8 cellular contexts compared by ENCODE assay signal in genomic region chr12:56315256-56315625, GRCh38. TPM values are rescaled to one million over a fixed set of nuclear protein-coding genes. Genes with fewer than 3 reads are reported as not detected.
DNase-seq lines count a peak whose midpoint lies in the region; ATAC-seq, FAIRE-seq and TF ChIP-seq lines count a peak whose summit lies in the region.

No MANE protein-coding gene starts in this region.

- peak overlapping the region; percentile 77 for H2AFZ ChIP-seq in astrocyte (ENCODE audit: low read depth, low read length)

- H4K20me1 ChIP-seq in astrocyte (ENCODE audit: insufficient read depth, low read length), result no peaks in the 10 kb centered on the region

- H3K9me3 ChIP-seq in AG04450 (ENCODE audit: control insufficient read depth, insufficient read depth, low read length), result no peaks in the 10 kb centered on the region; the same call in 1 of the 2 replicates
- H3K9me3 ChIP-seq in astrocyte (ENCODE audit: insufficient read depth, low read depth, low read length), result no peaks in the 10 kb centered on the region

- POLR2A ChIA-PET in AG04450 (lab: Yijun Ruan, JAX), result interaction anchor here (0.7 to 2.8 kb wide), 16 partner anchors 10 to 149 kb away, joined by 3 to 21 read pairs (median 6); partner anchors contain the start of genes CS, IL23A, PAN2 and RNF41

- CTCF ChIA-PET in AG04450 (lab: Charles Lee), result interaction anchor here (0.5 to 3.1 kb wide), 6 partner anchors 43 to 442 kb away, joined by 3 to 16 read pairs (median 4); no protein-coding TSS in a partner anchor

- H3K27ac Mint-ChIP-seq in HFFc6, result peak overlapping the region; percentile 98
- peak overlapping the region; percentile 95 for H3K27ac Mint-ChIP-seq in astrocyte (ENCODE audit: unreplicated experiment)

- H3K27me3 Mint-ChIP-seq in HFFc6 (ENCODE audit: insufficient read depth) (no peaks in the 10 kb centered on the region; the same call in 1 of the 2 replicates), astrocyte (ENCODE audit: low read depth, unreplicated experiment) (no peaks in the 10 kb centered on the region)

- peak overlapping the region; percentile 68 for H3K27ac ChIP-seq in AG04450 (ENCODE audit: low read depth, low read length)
- peak overlapping the region; percentile 88 for H3K27ac ChIP-seq in astrocyte (ENCODE audit: low read depth, low read length)

- H3K4me3 Mint-ChIP-seq in HFFc6, result peak overlapping the region; percentile 99
- H3K4me3 Mint-ChIP-seq in astrocyte (ENCODE audit: unreplicated experiment), result peak overlapping the region; percentile 97

- H3K4me1 Mint-ChIP-seq in HFFc6 (ENCODE audit: low read depth) (peaks cover 8% of the 10 kb centered on the region; the same call in 1 of the 2 replicates), astrocyte (ENCODE audit: low read depth, unreplicated experiment) (peaks cover 4% of the 10 kb centered on the region)

- H3K79me2 ChIP-seq in astrocyte (ENCODE audit: insufficient read depth, low read length), result peaks cover 29% of the 10 kb centered on the region

- peaks cover 9% of the 10 kb centered on the region for H3K4me1 ChIP-seq in astrocyte (ENCODE audit: insufficient read depth, low read length)

- H3K27me3 ChIP-seq in AG04450 (ENCODE audit: control insufficient read depth, insufficient read depth, low read length) (no peaks in the 10 kb centered on the region), astrocyte (ENCODE audit: insufficient read depth, low read length) (no peaks in the 10 kb centered on the region)

- peak overlapping the region; percentile 99 for H3K4me2 ChIP-seq in astrocyte (ENCODE audit: low read length)

- H3K9me3 Mint-ChIP-seq in HFFc6 (no peaks in the 10 kb centered on the region), astrocyte (ENCODE audit: unreplicated experiment) (no peaks in the 10 kb centered on the region)

- TF ChIP-seq CTCF in AG04450 (IDR thresholded peaks at IDR 0.05; ENCODE audit: low read depth, low read length) (no peak), HFFc6 (IDR thresholded peaks at IDR 0.05) (no peak), astrocyte (IDR thresholded peaks at IDR 0.05; ENCODE audit: insufficient read depth, low read depth, low read length) (no peak)

- DNase-seq in AG04450 (ENCODE audit: low read depth, low spot score) (no peak), HFFc6 (no peak), astrocyte (ENCODE audit: low read depth) (peak; percentile 4), islet precursor cell (peak; percentile 69), AG08396 (ENCODE audit: low spot score) (no peak)
- DNase-seq in stimulated activated CD8-positive, alpha-beta memory T cell treated with anti-CD3 and anti-CD28 coated beads, Interleukin-4, amount 100 ng/mL, for 48 hours, result peak; percentile 34
- DNase-seq in activated CD4-positive, alpha-beta T cell treated with anti-CD3 and anti-CD28 coated beads for 4 hours, result no peak

- peaks cover 16% of the 10 kb centered on the region for H3K36me3 ChIP-seq in astrocyte (ENCODE audit: insufficient read depth, low read length)

- H3K4me3 ChIP-seq in AG04450 (ENCODE audit: low read depth, low read length) (peak overlapping the region; percentile 96), astrocyte (ENCODE audit: insufficient read depth, low read depth, low read length) (peak overlapping the region; percentile 100)

- H3K36me3 Mint-ChIP-seq in HFFc6 (ENCODE audit: low read depth) (peaks cover 20% of the 10 kb centered on the region), astrocyte (ENCODE audit: low read depth, unreplicated experiment) (peaks cover 6% of the 10 kb centered on the region)

- ATAC-seq in HG03280 (IDR thresholded peaks at IDR 0.05; ENCODE audit: unreplicated experiment), result no peak

- H3K9ac ChIP-seq in astrocyte (ENCODE audit: low read length), result peak overlapping the region; percentile 99

- FAIRE-seq in astrocyte (lab: Jason Lieb, UNC), result no peak

RNA-seq across cellular contexts. Expression of gene CNPY2, which starts 0.5 kb away (rescaled TPM):
- polyA plus RNA-seq in AG04450 (2011; rRNA removed), result 186 and 194 TPM in 2 replicates
- polyA minus RNA-seq in AG04450 (2011; rRNA and poly(A)+ RNA removed), result 45.0 and 55.6 TPM in 2 replicates
- total RNA-seq in HFFc6 (2021; fragmentation: NEBNext Ultra II Directional; extraction: Animal tissue kit (Norgen Biotek cat#: 25700)), result 100 to 1,000 TPM; 177 to 275 (median 188) TPM
- total RNA-seq in astrocyte, result 187 and 202 TPM in 2 replicates

RNA-seq across cellular contexts. Expression of gene CS, which starts 15.1 kb away (rescaled TPM):
- 167 and 173 TPM in 2 replicates for polyA plus RNA-seq in AG04450 (2011; rRNA removed)
- 200 and 232 TPM in 2 replicates for polyA minus RNA-seq in AG04450 (2011; rRNA and poly(A)+ RNA removed)
- 100 to 1,000 TPM; 196 to 247 (median 232) TPM for total RNA-seq in HFFc6 (2021; fragmentation: NEBNext Ultra II Directional; extraction: Animal tissue kit (Norgen Biotek cat#: 25700))
- total RNA-seq in astrocyte, result 171 and 212 TPM in 2 replicates

RNA-seq across cellular contexts. Expression of gene PAN2, which starts 18.6 kb away (rescaled TPM):
- polyA plus RNA-seq in AG04450 (2011; rRNA removed), result 18.5 and 22.2 TPM in 2 replicates
- polyA minus RNA-seq in AG04450 (2011; rRNA and poly(A)+ RNA removed), result 10.0 and 13.9 TPM in 2 replicates
- total RNA-seq in HFFc6 (2021; fragmentation: NEBNext Ultra II Directional; extraction: Animal tissue kit (Norgen Biotek cat#: 25700)), result 10 to 100 TPM in 5 of 6 experiments, 1 to 10 TPM in 1; 9.0 to 16.7 (median 14.6) TPM
- 10.1 and 15.4 TPM in 2 replicates for total RNA-seq in astrocyte

RNA-seq across cellular contexts. Expression of gene IL23A, which starts 23.4 kb away (rescaled TPM):
- polyA plus RNA-seq in AG04450 (2011; rRNA removed), result 0.19 TPM in 1 of 2 replicates, not detected in the other
- polyA minus RNA-seq in AG04450 (2011; rRNA and poly(A)+ RNA removed), result not detected in 2 replicates
- total RNA-seq in HFFc6 (2021; fragmentation: NEBNext Ultra II Directional; extraction: Animal tissue kit (Norgen Biotek cat#: 25700)), result under 1 TPM in 1 of 6 experiments, not detected in 5; 0.38 TPM
- total RNA-seq in astrocyte, result 0.32 TPM in 1 of 2 replicates, not detected in the other

RNA-seq across cellular contexts. Expression of gene STAT2, which starts 44.7 kb away (rescaled TPM):
- 179 and 193 TPM in 2 replicates for polyA plus RNA-seq in AG04450 (2011; rRNA removed)
- 274 and 320 TPM in 2 replicates for polyA minus RNA-seq in AG04450 (2011; rRNA and poly(A)+ RNA removed)
- total RNA-seq in HFFc6 (2021; fragmentation: NEBNext Ultra II Directional; extraction: Animal tissue kit (Norgen Biotek cat#: 25700)), result 100 to 1,000 TPM in 2 of 6 experiments, 10 to 100 TPM in 4; 78.6 to 105 (median 95.2) TPM
- 257 and 291 TPM in 2 replicates for total RNA-seq in astrocyte

Comparison
In these comparisons a context has a peak if more than half of its experiments do, and no peak if none do; other contexts are left out.
1. DNase-seq: peak in astrocyte (single experiment), islet precursor cell (single experiment) and stimulated activated CD8-positive, alpha-beta memory T cell treated with anti-CD3 and anti-CD28 coated beads, Interleukin-4, amount 100 ng/mL, for 48 hours (single experiment); none in AG04450 (single experiment), HFFc6 (single experiment), AG08396 (single experiment) and activated CD4-positive, alpha-beta T cell treated with anti-CD3 and anti-CD28 coated beads for 4 hours (0 of 2).